1 cellular context compared by ENCODE assay signal in genomic region chrX:19557816-19558215, GRCh38.
TF ChIP-seq lines count a peak whose summit lies in the region.

No MANE protein-coding gene starts in this region.

TF ChIP-seq in SK-N-SH treated with all-trans-retinoic acid at 6 μM for 48 hours, 23 proteins besides CTCF, POLR2A, EP300 and RAD21 (continued from another document):
- no peak for TF ChIP-seq CREB5 (CRISPR knock-in tag; IDR thresholded peaks at IDR 0.05; ENCODE audit: low read depth)
- TF ChIP-seq PPARA (CRISPR knock-in tag; IDR thresholded peaks at IDR 0.05; ENCODE audit: borderline replicate concordance): no peak
- no peak for TF ChIP-seq TSHZ2 (CRISPR knock-in tag; IDR thresholded peaks at IDR 0.05)
- no peak for TF ChIP-seq ZNF8 (CRISPR knock-in tag; IDR thresholded peaks at IDR 0.05)
- no peak for TF ChIP-seq CSDC2 (CRISPR knock-in tag; IDR thresholded peaks at IDR 0.05)
- no peak for TF ChIP-seq RARB (CRISPR knock-in tag; IDR thresholded peaks at IDR 0.05)
- TF ChIP-seq ESRRG (CRISPR knock-in tag; IDR thresholded peaks at IDR 0.05): no peak
